ENCODE assay signal across 22 cellular contexts in genomic region chr6:36728289-36729168, GRCh38. TPM values are rescaled to one million over a fixed set of nuclear protein-coding genes. Genes with fewer than 3 reads are reported as not detected.
A peak's percentile ranks its signal among the peaks of the same experiment; 100 is the strongest.
DNase-seq lines count a peak whose midpoint lies in the region; ATAC-seq and TF ChIP-seq lines count a peak whose summit lies in the region.
"Had no signal": no experiment of that assay in that cellular context is flagged by ENCODE, and none has a peak within 500 bp of the region (broad histone marks: within the 10 kb centered on the region; RNA-seq: fewer than 3 reads in every experiment).

No MANE protein-coding gene starts in this region.

- H3K27ac Mint-ChIP-seq in activated T-helper 17 cell treated with anti-CD3 and anti-CD28 coated beads, Interleukin-2, amount 50 U/mL, for 72 hours, result peak overlapping the region; percentile 45
- peak overlapping the region; percentile 46 for H3K27ac Mint-ChIP-seq in stimulated activated memory B cell treated with anti-CD40 and anti-IgM and Interleukin-4, amounts not matched to agents 10 μg/mL and 1 μg/mL and 100 μg/mL, for 72 hours
- H3K27ac Mint-ChIP-seq: CD4-positive, alpha-beta T cell; neural progenitor cell had no signal

- ATAC-seq in heart right ventricle (no peak), lower lobe of right lung (no peak)
- ATAC-seq in activated T-helper 17 cell treated with anti-CD3 and anti-CD28 coated beads, Interleukin-2, amount 50 U/mL, for 72 hours (replicated peaks), result no peak
- ATAC-seq in stimulated activated memory B cell treated with anti-CD40 and anti-IgM and Interleukin-4, amounts not matched to agents 10 μg/mL and 1 μg/mL and 100 μg/mL, for 72 hours, result no peak
- ATAC-seq: psoas muscle had no signal

- H3K9me3 Mint-ChIP-seq in activated T-helper 17 cell treated with anti-CD3 and anti-CD28 coated beads, Interleukin-2, amount 50 U/mL, for 72 hours, result no peaks in the 10 kb centered on the region
- H3K9me3 Mint-ChIP-seq in stimulated activated memory B cell treated with anti-CD40 and anti-IgM and Interleukin-4, amounts not matched to agents 10 μg/mL and 1 μg/mL and 100 μg/mL, for 72 hours, result peaks cover 3% of the 10 kb centered on the region
- H3K9me3 Mint-ChIP-seq: CD4-positive, alpha-beta T cell; neural progenitor cell had no signal

- H3K27ac ChIP-seq in heart right ventricle, result peak overlapping the region in 1 of 10 donors; percentile 47
- H3K27ac ChIP-seq in lower lobe of right lung, result no peak overlapping the region
- H3K27ac ChIP-seq: gastroesophageal sphincter, neural progenitor cell, psoas muscle, thyroid gland, WERI-Rb-1 had no signal

- H3K27me3 Mint-ChIP-seq in activated T-helper 17 cell treated with anti-CD3 and anti-CD28 coated beads, Interleukin-2, amount 50 U/mL, for 72 hours, result no peaks in the 10 kb centered on the region
- no peaks in the 10 kb centered on the region for H3K27me3 Mint-ChIP-seq in stimulated activated memory B cell treated with anti-CD40 and anti-IgM and Interleukin-4, amounts not matched to agents 10 μg/mL and 1 μg/mL and 100 μg/mL, for 72 hours
- H3K27me3 Mint-ChIP-seq: CD4-positive, alpha-beta T cell had no signal

- H3K4me1 ChIP-seq in heart right ventricle (peaks cover 0 to 33% (median 10%) of the 10 kb centered on the region in 9 donors), lower lobe of right lung (no peaks in the 10 kb centered on the region)
- H3K4me1 ChIP-seq: psoas muscle, thyroid gland had no signal

- peak overlapping the region; percentile 38 for H3K4me3 Mint-ChIP-seq in activated T-helper 17 cell treated with anti-CD3 and anti-CD28 coated beads, Interleukin-2, amount 50 U/mL, for 72 hours
- H3K4me3 Mint-ChIP-seq in stimulated activated memory B cell treated with anti-CD40 and anti-IgM and Interleukin-4, amounts not matched to agents 10 μg/mL and 1 μg/mL and 100 μg/mL, for 72 hours, result no peak overlapping the region
- H3K4me3 Mint-ChIP-seq: CD4-positive, alpha-beta T cell; neural progenitor cell had no signal

- TF ChIP-seq CTCF in heart right ventricle (IDR thresholded peaks at IDR 0.05), result no peak
- no peak for TF ChIP-seq CTCF in lower lobe of right lung (IDR thresholded peaks at IDR 0.05)

- H3K36me3 ChIP-seq in heart right ventricle, result no peaks in the 10 kb centered on the region
- H3K36me3 ChIP-seq in lower lobe of right lung, result no peaks in the 10 kb centered on the region
- H3K36me3 ChIP-seq: gastroesophageal sphincter, neural progenitor cell, thyroid gland, WERI-Rb-1 had no signal

- H3K4me3 ChIP-seq in heart right ventricle (no peak overlapping the region), lower lobe of right lung (no peak overlapping the region)
- H3K4me3 ChIP-seq: gastroesophageal sphincter, mucosa of descending colon, neural progenitor cell, psoas muscle, thyroid gland had no signal

- intact Hi-C loops in cardiac septum (cut with DNase I) (no loop called here), heart right ventricle (cut with DNase I) (loop anchor here in 2 of 10 donors (5.0 to 10.0 kb wide), 2 partner anchors 36 to 114 kb away; no protein-coding TSS in a partner anchor), lower lobe of right lung (cut with DNase I) (no loop called here)

- peak; percentile 47 for DNase-seq in cardiac septum (ENCODE audit: low spot score)
- no peak for DNase-seq in heart right ventricle
- peak; percentile 44 for DNase-seq in lower lobe of right lung
- DNase-seq in NCI-H345 treated with DMSO at 0.1 percent for 48 hours (lab: John Stamatoyannopoulos, UW; ENCODE audit: unreplicated experiment), result no peak
- no peak for DNase-seq in HT-29 (ENCODE audit: low spot score)
- DNase-seq in AG20443 (ENCODE audit: low spot score), result no peak
- DNase-seq: activated CD8-positive, alpha-beta memory T cell treated with anti-CD3 and anti-CD28 coated beads, Interleukin-2, amount 50 U/mL, for 4 hours; CD4-positive, alpha-beta T cell; mucosa of descending colon; NCI-H1105 treated with DMSO at 0.1 percent for 48 hours; NCI-H226; NCI-H774; RPMI8226; stimulated activated CD4-positive, alpha-beta T cell treated with anti-CD3 and anti-CD28 coated beads, Interleukin-2, amount 100 ng/mL, for 48 hours; stimulated activated naive CD4-positive, alpha-beta T cell treated with Interleukin-2 at 50 U/mL for 16 hours; thyroid gland; WERI-Rb-1 had no signal

- no peaks in the 10 kb centered on the region for H3K36me3 Mint-ChIP-seq in activated T-helper 17 cell treated with anti-CD3 and anti-CD28 coated beads, Interleukin-2, amount 50 U/mL, for 72 hours (ENCODE audit: low read depth)
- H3K36me3 Mint-ChIP-seq in stimulated activated memory B cell treated with anti-CD40 and anti-IgM and Interleukin-4, amounts not matched to agents 10 μg/mL and 1 μg/mL and 100 μg/mL, for 72 hours, result no peaks in the 10 kb centered on the region
- H3K36me3 Mint-ChIP-seq: neural progenitor cell had no signal

- H3K9me3 ChIP-seq in heart right ventricle (no peaks in the 10 kb centered on the region), lower lobe of right lung (no peaks in the 10 kb centered on the region)
- H3K9me3 ChIP-seq: gastroesophageal sphincter, mucosa of descending colon, psoas muscle, thyroid gland had no signal

- H3K27me3 ChIP-seq in heart right ventricle (no peaks in the 10 kb centered on the region), lower lobe of right lung (ENCODE audit: low read depth) (no peaks in the 10 kb centered on the region)
- H3K27me3 ChIP-seq: gastroesophageal sphincter, neural progenitor cell, thyroid gland had no signal

- WGBS in heart right ventricle, 2 donors, result 65 to 70% methylated on average over 11 of the region's 11 CpGs

- H3K4me1 Mint-ChIP-seq in activated T-helper 17 cell treated with anti-CD3 and anti-CD28 coated beads, Interleukin-2, amount 50 U/mL, for 72 hours, result peaks cover 21% of the 10 kb centered on the region
- peaks cover 67% of the 10 kb centered on the region for H3K4me1 Mint-ChIP-seq in stimulated activated memory B cell treated with anti-CD40 and anti-IgM and Interleukin-4, amounts not matched to agents 10 μg/mL and 1 μg/mL and 100 μg/mL, for 72 hours

RNA-seq across cellular contexts. Expression of gene RAB44, which starts 30.9 kb away (rescaled TPM):
- total RNA-seq in cardiac septum (0.11 TPM), heart right ventricle (under 1 TPM in 4 of 10 donors, not detected in 6; 0.05 to 0.39 (median 0.06) TPM), lower lobe of right lung (0.95 TPM)
- polyA plus RNA-seq in heart right ventricle, result under 1 TPM; 0.03 to 0.15 TPM
- total RNA-seq in activated T-helper 17 cell treated with anti-CD3 and anti-CD28 coated beads, Interleukin-2, amount 50 U/mL, for 72 hours, result under 1 TPM; 0.11 to 0.32 TPM
- total RNA-seq in HT-29 (2014; rRNA removed; shearing (Covaris generic)), result not detected in 2 replicates

RNA-seq across cellular contexts. Expression of gene CDKN1A, which starts 50.0 kb away (rescaled TPM):
- total RNA-seq in cardiac septum (113 TPM), heart right ventricle (100 to 1,000 TPM in 2 of 10 donors, 10 to 100 TPM in 8; 27.1 to 105 (median 61.2) TPM), lower lobe of right lung (71.0 TPM)
- 100 to 1,000 TPM in 1 of 2 donors, 10 to 100 TPM in 1; 23.3 to 357 TPM for polyA plus RNA-seq in heart right ventricle
- total RNA-seq in activated T-helper 17 cell treated with anti-CD3 and anti-CD28 coated beads, Interleukin-2, amount 50 U/mL, for 72 hours, result 100 to 1,000 TPM; 149 to 164 TPM
- total RNA-seq in HT-29 (2014; rRNA removed; shearing (Covaris generic)), result 63.8 and 67.4 TPM in 2 replicates

Comparison
In these comparisons a context has a peak if more than half of its experiments do, and no peak if none do; other contexts are left out.
1. DNase-seq: peak in cardiac septum (single experiment) and lower lobe of right lung (single experiment); none in heart right ventricle (0 of 2), NCI-H345 treated with DMSO at 0.1 percent for 48 hours (single experiment), HT-29 (single experiment) and AG20443 (single experiment).